In genomic region chr17:48619821-48620496, GRCh38 we compare ENCODE assay signal across 1 cellular context.
TF ChIP-seq lines count a peak whose summit lies in the region.

No MANE protein-coding gene starts in this region.

TF ChIP-seq in A549, 52 proteins besides CTCF, POLR2A, EP300 and RAD21 (continued from another document):
- TF ChIP-seq HMGXB4 (CRISPR knock-in tag; IDR thresholded peaks at IDR 0.05; ENCODE audit: borderline replicate concordance) (no peak), HES2 (IDR thresholded peaks at IDR 0.05) (no peak), HOXA7 (CRISPR knock-in tag; IDR thresholded peaks at IDR 0.05) (no peak), FOXS1 (CRISPR knock-in tag; IDR thresholded peaks at IDR 0.05) (no peak), ELK1 (IDR thresholded peaks at IDR 0.05; ENCODE audit: low read depth, low read length) (no peak), REST (IDR thresholded peaks at IDR 0.05) (no peak), JUNB (IDR thresholded peaks at IDR 0.05) (no peak), CBX2 (IDR thresholded peaks at IDR 0.05; ENCODE audit: borderline replicate concordance, low read depth) (no peak), HOXB5 (CRISPR knock-in tag; IDR thresholded peaks at IDR 0.05) (no peak), HDAC2 (IDR thresholded peaks at IDR 0.05) (no peak)
